Comparison of ENCODE assay signal across 9 cellular contexts in genomic region chr7:115476666-115477065, GRCh38.
A peak's percentile ranks its signal among the peaks of the same experiment; 100 is the strongest.
DNase-seq lines count a peak whose midpoint lies in the region; ATAC-seq and TF ChIP-seq lines count a peak whose summit lies in the region.
"Had no signal": no experiment of that assay in that cellular context is flagged by ENCODE, and none has a peak within 500 bp of the region (broad histone marks: within the 10 kb centered on the region; RNA-seq: fewer than 3 reads in every experiment).

No MANE protein-coding gene starts in this region.

- no peaks in the 10 kb centered on the region for H3K36me3 Mint-ChIP-seq in activated CD4-positive, alpha-beta T cell treated with anti-CD3 and anti-CD28 coated beads, Interleukin-2, amount 10 ng/mL, durations not matched to agents 24 days and 14 days (ENCODE audit: low read depth)
- H3K36me3 Mint-ChIP-seq in T-helper 17 cell (ENCODE audit: low read depth): peaks cover 2% of the 10 kb centered on the region
- H3K36me3 Mint-ChIP-seq: CD4-positive, CD25-positive, alpha-beta regulatory T cell had no signal

- H3K27ac ChIP-seq in stomach: no peak overlapping the region

- H3K27me3 Mint-ChIP-seq in activated CD4-positive, alpha-beta T cell treated with anti-CD3 and anti-CD28 coated beads, Interleukin-2, amount 10 ng/mL, durations not matched to agents 24 days and 14 days: peaks cover 36% of the 10 kb centered on the region
- peaks cover 34% of the 10 kb centered on the region for H3K27me3 Mint-ChIP-seq in T-helper 17 cell

- H3K9me3 ChIP-seq in T-helper 17 cell (ENCODE audit: control insufficient read depth, low read length, poor library complexity, severe bottlenecking): no peaks in the 10 kb centered on the region
- H3K9me3 ChIP-seq in iPS-18c (ENCODE audit: control insufficient read depth, insufficient read depth, low read length): no peaks in the 10 kb centered on the region
- no peaks in the 10 kb centered on the region for H3K9me3 ChIP-seq in stomach

- peak overlapping the region; percentile 64 for H3K4me3 Mint-ChIP-seq in activated CD4-positive, alpha-beta T cell treated with anti-CD3 and anti-CD28 coated beads, Interleukin-2, amount 10 ng/mL, durations not matched to agents 24 days and 14 days
- H3K4me3 Mint-ChIP-seq in T-helper 17 cell: peak overlapping the region; percentile 95

- 8 to 30% (median 20%) methylated on average over 6 of the region's 6 CpGs for WGBS in stomach, 5 donors

- no peak overlapping the region for H3K27ac Mint-ChIP-seq in activated CD4-positive, alpha-beta T cell treated with anti-CD3 and anti-CD28 coated beads, Interleukin-2, amount 10 ng/mL, durations not matched to agents 24 days and 14 days
- no peak overlapping the region for H3K27ac Mint-ChIP-seq in T-helper 17 cell
- H3K27ac Mint-ChIP-seq: CD4-positive, CD25-positive, alpha-beta regulatory T cell had no signal

- peaks cover 0 to 21% (median 18%) of the 10 kb centered on the region in 3 donors for H3K27me3 ChIP-seq in stomach

- ATAC-seq in T-helper 17 cell (peak; percentile 50), HG02870 (IDR thresholded peaks at IDR 0.05; ENCODE audit: unreplicated experiment) (no peak)

- peak overlapping the region; percentile 62; the same call in 1 of the 2 replicates for H3K4me3 ChIP-seq in iPS-18c (ENCODE audit: insufficient read depth, low read depth, low read length)
- H3K4me3 ChIP-seq in stomach: peak overlapping the region; percentile 40 to 53 (median 45)

- DNase-seq in activated CD4-positive, alpha-beta T cell treated with anti-CD3 and anti-CD28 coated beads, Interleukin-2, amount 10 ng/mL, durations not matched to agents 24 days and 14 days: no peak
- DNase-seq in activated CD4-positive, alpha-beta T cell treated with anti-CD3 and anti-CD28 coated beads for 1 hour: no peak
- DNase-seq in T-helper 17 cell (no peak), stomach (no peak), SHP77 treated with DMSO at 0.1 percent for 48 hours (lab: John Stamatoyannopoulos, UW) (no peak), kidney glomerular epithelial cell (lab: John Stamatoyannopoulos, UW) (no peak)

- no peaks in the 10 kb centered on the region for H3K9me3 Mint-ChIP-seq in activated CD4-positive, alpha-beta T cell treated with anti-CD3 and anti-CD28 coated beads, Interleukin-2, amount 10 ng/mL, durations not matched to agents 24 days and 14 days
- H3K9me3 Mint-ChIP-seq: CD4-positive, CD25-positive, alpha-beta regulatory T cell had no signal

- H3K4me1 ChIP-seq in stomach: peaks cover 11 to 16% (median 15%) of the 10 kb centered on the region in 4 donors

- peaks cover 6% of the 10 kb centered on the region for H3K4me1 Mint-ChIP-seq in activated CD4-positive, alpha-beta T cell treated with anti-CD3 and anti-CD28 coated beads, Interleukin-2, amount 10 ng/mL, durations not matched to agents 24 days and 14 days
- H3K4me1 Mint-ChIP-seq in T-helper 17 cell: peaks cover 27% of the 10 kb centered on the region

- H3K36me3 ChIP-seq in stomach: no peaks in the 10 kb centered on the region

- no peak for TF ChIP-seq CTCF in stomach (IDR thresholded peaks at IDR 0.05)

- no peak for TF ChIP-seq EP300 in stomach (IDR thresholded peaks at IDR 0.05)

- intact Hi-C loops in activated CD4-positive, alpha-beta T cell treated with anti-CD3 and anti-CD28 coated beads, Interleukin-2, amount 10 ng/mL, durations not matched to agents 24 days and 14 days (cut with micrococcal nuclease): loop anchor here (10.0 kb wide), 1 partner anchor 612 kb away; no protein-coding TSS in a partner anchor
- intact Hi-C loops in stomach (cut with DNase I; ENCODE audit: low total_unique reads): no loop called here

- TF ChIP-seq POLR2A in stomach (IDR thresholded peaks at IDR 0.05): no peak
